ENCODE assay signal across 22 cellular contexts in the genomic region with DNA sequence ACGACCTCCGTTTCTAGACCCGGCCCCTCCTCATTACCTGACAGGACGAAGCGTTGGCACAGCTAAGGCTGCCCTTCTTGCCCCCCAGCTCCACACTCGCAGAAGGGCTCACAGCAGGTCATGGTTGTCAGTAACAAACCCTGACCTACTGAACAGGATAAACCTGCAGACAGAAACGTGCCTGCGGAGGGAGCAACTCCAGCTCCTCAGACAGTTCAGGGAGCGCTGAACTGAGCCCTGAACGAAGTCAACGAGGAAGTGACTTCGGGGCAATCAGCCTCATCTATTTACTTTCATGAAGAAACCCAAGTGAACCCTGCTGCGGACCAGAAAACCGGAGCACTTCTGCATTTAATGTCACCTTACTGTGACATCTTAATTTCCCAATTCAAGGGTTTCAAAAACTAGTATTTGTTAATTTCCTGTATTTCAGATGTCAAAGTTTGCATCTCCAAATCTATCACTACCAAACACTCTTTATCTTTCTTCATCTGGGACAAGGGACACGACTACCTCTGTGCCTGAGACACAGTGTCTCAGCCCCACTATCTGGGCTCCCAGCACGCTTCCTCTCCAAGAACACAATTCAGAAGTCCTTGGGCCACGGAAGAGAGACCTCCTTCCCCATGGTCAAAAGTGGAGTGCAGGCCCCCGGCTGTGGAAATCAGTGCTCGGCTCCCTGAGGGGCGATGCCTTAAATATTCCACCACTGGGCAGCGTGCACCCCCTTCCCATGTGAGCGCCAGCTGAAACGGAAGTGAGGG. TPM values are rescaled to one million over a fixed set of nuclear protein-coding genes. Genes with fewer than 3 reads are reported as not detected.
DNase-seq lines count a peak whose midpoint lies in the region; ATAC-seq lines count a peak whose summit lies in the region.
"Had no signal": no experiment of that assay in that cellular context is flagged by ENCODE, and none has a peak within 500 bp of the region (broad histone marks: within the 10 kb centered on the region; RNA-seq: fewer than 3 reads in every experiment).

No MANE protein-coding gene starts in this region.

- H3K4me3 Mint-ChIP-seq in central memory CD8-positive, alpha-beta T cell, result no peak overlapping the region
- no peak overlapping the region for H3K4me3 Mint-ChIP-seq in naive thymus-derived CD4-positive, alpha-beta T cell
- H3K4me3 Mint-ChIP-seq: activated CD4-positive, alpha-beta memory T cell treated with anti-CD3 and anti-CD28 coated beads for 36 hours; activated naive CD4-positive, alpha-beta T cell treated with anti-CD3 and anti-CD28 coated beads, Interleukin-2, amount 50 U/mL, for 24 hours had no signal

- no peaks in the 10 kb centered on the region for H3K9me3 ChIP-seq in naive thymus-derived CD4-positive, alpha-beta T cell (ENCODE audit: control insufficient read depth in 2 of 3, low read length in 3 of 3)
- peaks cover 4% of the 10 kb centered on the region; the same call in 1 of the 2 replicates for H3K9me3 ChIP-seq in MG63
- H3K9me3 ChIP-seq: Caco-2, colonic mucosa, HAP-1, uterus had no signal

- no peaks in the 10 kb centered on the region for H3K4me1 ChIP-seq in naive thymus-derived CD4-positive, alpha-beta T cell (ENCODE audit: control insufficient read depth in 2 of 2, insufficient read depth in 2 of 2, low read length in 2 of 2)
- H3K4me1 ChIP-seq: Caco-2, colonic mucosa, foreskin keratinocyte, uterus had no signal

- peaks cover 4% of the 10 kb centered on the region for H3K4me1 Mint-ChIP-seq in central memory CD8-positive, alpha-beta T cell
- H3K4me1 Mint-ChIP-seq in naive thymus-derived CD4-positive, alpha-beta T cell, result peaks cover 0 to 5% (median 2%) of the 10 kb centered on the region in 7 donors

- POLR2A ChIA-PET in naive thymus-derived CD4-positive, alpha-beta T cell (lab: Charles Lee), result interaction anchor here (1.7 kb wide), 1 partner anchor 47 kb away, joined by 4 read pairs; no protein-coding TSS in a partner anchor

- no peak overlapping the region for H3K27ac Mint-ChIP-seq in central memory CD8-positive, alpha-beta T cell (ENCODE audit: low read depth)
- peak overlapping the region in 3 of 9 donors; percentile 27 to 65 (median 32) for H3K27ac Mint-ChIP-seq in naive thymus-derived CD4-positive, alpha-beta T cell
- H3K27ac Mint-ChIP-seq: activated CD4-positive, alpha-beta memory T cell treated with anti-CD3 and anti-CD28 coated beads for 36 hours; activated naive CD4-positive, alpha-beta T cell treated with anti-CD3 and anti-CD28 coated beads, Interleukin-2, amount 50 U/mL, for 24 hours had no signal

- ATAC-seq in GM18511 (IDR thresholded peaks at IDR 0.05; ENCODE audit: unreplicated experiment) (peak; percentile 67), GM19452 (IDR thresholded peaks at IDR 0.05; ENCODE audit: unreplicated experiment) (no peak), GM19328 (IDR thresholded peaks at IDR 0.05; ENCODE audit: unreplicated experiment) (no peak)
- ATAC-seq in central memory CD8-positive, alpha-beta T cell (replicated peaks; ENCODE audit: extremely low read depth, poor library complexity, severe bottlenecking), result peak; percentile 43
- peak; percentile 88 for ATAC-seq in naive thymus-derived CD4-positive, alpha-beta T cell
- ATAC-seq: foreskin keratinocyte, SK-N-SH treated with all-trans-retinoic acid at 6 μM for 48 hours had no signal

- H3K27me3 ChIP-seq in naive thymus-derived CD4-positive, alpha-beta T cell (ENCODE audit: control insufficient read depth in 2 of 2, insufficient read depth in 2 of 2, low read length in 2 of 2), result no peaks in the 10 kb centered on the region
- no peaks in the 10 kb centered on the region for H3K27me3 ChIP-seq in MG63
- H3K27me3 ChIP-seq: colonic mucosa, foreskin keratinocyte, uterus had no signal

- H3K36me3 ChIP-seq in naive thymus-derived CD4-positive, alpha-beta T cell (ENCODE audit: control insufficient read depth in 2 of 3, insufficient read depth in 3 of 3, low read length in 3 of 3), result peaks cover 0 to 78% (median 6%) of the 10 kb centered on the region in 3 experiments
- peaks cover 93% of the 10 kb centered on the region for H3K36me3 ChIP-seq in MG63
- H3K36me3 ChIP-seq: colonic mucosa, uterus had no signal

- no peak overlapping the region for H3K4me3 ChIP-seq in naive thymus-derived CD4-positive, alpha-beta T cell (ENCODE audit: low read length)
- H3K4me3 ChIP-seq in MG63, result no peak overlapping the region
- H3K4me3 ChIP-seq: colonic mucosa, HAP-1, uterus had no signal

- H3K27ac ChIP-seq in naive thymus-derived CD4-positive, alpha-beta T cell (ENCODE audit: low read depth, low read length), result no peak overlapping the region
- H3K27ac ChIP-seq: colonic mucosa, foreskin keratinocyte, uterus had no signal

- DNase-seq in NOMO-1 treated with dmso at 0.1 percent for 144 hours (lab: John Stamatoyannopoulos, UW; ENCODE audit: unreplicated experiment) (peak; percentile 77), MG63 (no peak)
- DNase-seq in central memory CD8-positive, alpha-beta T cell (ENCODE audit: low spot score in 2 of 2), result no peak
- no peak for DNase-seq in naive thymus-derived CD4-positive, alpha-beta T cell
- DNase-seq in stimulated activated CD4-positive, alpha-beta T cell treated with anti-CD3 and anti-CD28 coated beads, Interleukin-4, amount 100 ng/mL, for 1 hour, result no peak
- DNase-seq: activated CD4-positive, alpha-beta memory T cell treated with anti-CD3 and anti-CD28 coated beads for 36 hours; activated T-cell treated with anti-CD3 and anti-CD28 coated beads, Interleukin-2, amount 50 U/mL, for 48 hours; Caco-2; colonic mucosa; foreskin keratinocyte; KG1; kidney glomerular epithelial cell; NCI-H1105; NCI-H524; stimulated activated CD4-positive, alpha-beta T cell treated with anti-CD3 and anti-CD28 coated beads, Interleukin-2, amount 100 ng/mL, for 48 hours; uterus had no signal

- H3K27me3 Mint-ChIP-seq in central memory CD8-positive, alpha-beta T cell, result no peaks in the 10 kb centered on the region
- H3K27me3 Mint-ChIP-seq in naive thymus-derived CD4-positive, alpha-beta T cell, result no peaks in the 10 kb centered on the region
- H3K27me3 Mint-ChIP-seq: activated CD4-positive, alpha-beta memory T cell treated with anti-CD3 and anti-CD28 coated beads for 36 hours; activated naive CD4-positive, alpha-beta T cell treated with anti-CD3 and anti-CD28 coated beads, Interleukin-2, amount 50 U/mL, for 24 hours had no signal

- H3K36me3 Mint-ChIP-seq in central memory CD8-positive, alpha-beta T cell (ENCODE audit: insufficient read depth), result peaks cover 37% of the 10 kb centered on the region
- H3K36me3 Mint-ChIP-seq in naive thymus-derived CD4-positive, alpha-beta T cell, result peaks cover 26 to 75% (median 46%) of the 10 kb centered on the region in 5 donors

- intact Hi-C loops in naive thymus-derived CD4-positive, alpha-beta T cell (cut with micrococcal nuclease), result no loop called here

- CTCF ChIA-PET in naive thymus-derived CD4-positive, alpha-beta T cell (lab: Charles Lee), result no interaction called here

- no peaks in the 10 kb centered on the region for H3K9me3 Mint-ChIP-seq in central memory CD8-positive, alpha-beta T cell
- peaks cover 0 to 10% (median 5%) of the 10 kb centered on the region in 11 donors for H3K9me3 Mint-ChIP-seq in naive thymus-derived CD4-positive, alpha-beta T cell
- H3K9me3 Mint-ChIP-seq: activated naive CD4-positive, alpha-beta T cell treated with anti-CD3 and anti-CD28 coated beads, Interleukin-2, amount 50 U/mL, for 24 hours had no signal

RNA-seq across cellular contexts. Expression of gene CARS2, which starts 40.2 kb away (rescaled TPM):
- total RNA-seq in naive thymus-derived CD4-positive, alpha-beta T cell, result 100 to 1,000 TPM in 2 of 5 experiments, 10 to 100 TPM in 3; 73.1 to 106 (median 89.7) TPM
- polyA plus RNA-seq in naive thymus-derived CD4-positive, alpha-beta T cell, result 10 to 100 TPM; 28.6 to 43.1 TPM
- total RNA-seq in MG63 (2014; rRNA removed; shearing (Covaris generic); ENCODE audit: low replicate concordance), result 147 and 177 TPM in 2 replicates

RNA-seq across cellular contexts. Expression of gene ING1, which starts 47.8 kb away (rescaled TPM):
- 10 to 100 TPM; 14.4 to 33.8 (median 21.8) TPM for total RNA-seq in naive thymus-derived CD4-positive, alpha-beta T cell
- 10 to 100 TPM in 1 of 2 donors, 1 to 10 TPM in 1; 9.1 to 22.2 TPM for polyA plus RNA-seq in naive thymus-derived CD4-positive, alpha-beta T cell
- total RNA-seq in MG63 (2014; rRNA removed; shearing (Covaris generic); ENCODE audit: low replicate concordance), result 5.2 and 14.7 TPM in 2 replicates

RNA-seq across cellular contexts. Expression of gene NAXD, which starts 50.3 kb away (rescaled TPM):
- 10 to 100 TPM; 17.2 to 34.1 (median 25.9) TPM for total RNA-seq in naive thymus-derived CD4-positive, alpha-beta T cell
- 10 to 100 TPM; 18.8 to 35.4 TPM for polyA plus RNA-seq in naive thymus-derived CD4-positive, alpha-beta T cell
- 11.7 and 12.3 TPM in 2 replicates for total RNA-seq in MG63 (2014; rRNA removed; shearing (Covaris generic); ENCODE audit: low replicate concordance)

Comparison
In these comparisons a context has a peak if more than half of its experiments do, and no peak if none do; other contexts are left out.
1. ATAC-seq: peak in GM18511 (single experiment), central memory CD8-positive, alpha-beta T cell (single experiment) and naive thymus-derived CD4-positive, alpha-beta T cell (single experiment); none in GM19452 (single experiment) and GM19328 (single experiment).